In the genomic region with DNA sequence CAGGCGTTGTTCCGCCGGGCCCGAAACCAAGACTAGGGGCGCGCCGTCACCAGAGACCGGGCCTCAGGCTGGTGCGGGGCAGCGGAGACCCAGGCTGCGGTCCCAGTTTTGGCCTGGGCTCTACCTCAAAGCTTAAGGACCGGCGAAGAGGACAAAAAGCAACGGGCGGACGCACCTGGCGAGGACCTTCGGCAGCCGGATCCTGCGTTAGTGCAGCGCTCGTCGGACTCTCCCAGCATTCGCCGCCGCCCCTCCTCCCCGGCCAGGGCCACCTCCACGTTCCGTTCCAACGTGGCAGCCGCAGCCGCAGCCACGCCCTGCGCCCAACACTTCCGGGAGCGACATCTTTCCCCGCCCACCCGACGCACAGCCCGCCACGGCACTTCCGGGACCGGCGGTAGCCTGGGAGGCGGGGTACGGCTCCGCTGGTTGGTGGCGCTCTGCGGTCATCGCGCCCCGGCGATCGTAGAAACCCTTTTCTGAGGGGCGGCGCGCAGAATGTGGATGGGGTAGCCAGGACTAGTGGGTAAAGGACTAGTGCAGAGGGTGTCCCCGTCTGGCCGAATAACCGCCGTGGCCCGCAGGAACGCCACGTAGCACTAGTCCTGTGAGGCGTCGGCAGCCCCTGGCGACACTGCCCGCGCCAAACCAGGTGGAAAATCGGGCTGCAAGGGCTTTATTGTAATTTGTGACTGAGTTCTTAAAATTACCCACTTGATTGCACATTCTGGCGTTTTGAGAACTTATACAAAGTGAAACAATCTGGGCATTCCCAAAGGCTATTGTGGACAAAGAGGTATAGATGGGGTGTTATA, we compare ENCODE assay signal across 8 cellular contexts. TPM values are rescaled to one million over a fixed set of nuclear protein-coding genes. Genes with fewer than 3 reads are reported as not detected.
A peak's percentile ranks its signal among the peaks of the same experiment; 100 is the strongest.
DNase-seq lines count a peak whose midpoint lies in the region; ATAC-seq and TF ChIP-seq lines count a peak whose summit lies in the region.

A gene with protein sequence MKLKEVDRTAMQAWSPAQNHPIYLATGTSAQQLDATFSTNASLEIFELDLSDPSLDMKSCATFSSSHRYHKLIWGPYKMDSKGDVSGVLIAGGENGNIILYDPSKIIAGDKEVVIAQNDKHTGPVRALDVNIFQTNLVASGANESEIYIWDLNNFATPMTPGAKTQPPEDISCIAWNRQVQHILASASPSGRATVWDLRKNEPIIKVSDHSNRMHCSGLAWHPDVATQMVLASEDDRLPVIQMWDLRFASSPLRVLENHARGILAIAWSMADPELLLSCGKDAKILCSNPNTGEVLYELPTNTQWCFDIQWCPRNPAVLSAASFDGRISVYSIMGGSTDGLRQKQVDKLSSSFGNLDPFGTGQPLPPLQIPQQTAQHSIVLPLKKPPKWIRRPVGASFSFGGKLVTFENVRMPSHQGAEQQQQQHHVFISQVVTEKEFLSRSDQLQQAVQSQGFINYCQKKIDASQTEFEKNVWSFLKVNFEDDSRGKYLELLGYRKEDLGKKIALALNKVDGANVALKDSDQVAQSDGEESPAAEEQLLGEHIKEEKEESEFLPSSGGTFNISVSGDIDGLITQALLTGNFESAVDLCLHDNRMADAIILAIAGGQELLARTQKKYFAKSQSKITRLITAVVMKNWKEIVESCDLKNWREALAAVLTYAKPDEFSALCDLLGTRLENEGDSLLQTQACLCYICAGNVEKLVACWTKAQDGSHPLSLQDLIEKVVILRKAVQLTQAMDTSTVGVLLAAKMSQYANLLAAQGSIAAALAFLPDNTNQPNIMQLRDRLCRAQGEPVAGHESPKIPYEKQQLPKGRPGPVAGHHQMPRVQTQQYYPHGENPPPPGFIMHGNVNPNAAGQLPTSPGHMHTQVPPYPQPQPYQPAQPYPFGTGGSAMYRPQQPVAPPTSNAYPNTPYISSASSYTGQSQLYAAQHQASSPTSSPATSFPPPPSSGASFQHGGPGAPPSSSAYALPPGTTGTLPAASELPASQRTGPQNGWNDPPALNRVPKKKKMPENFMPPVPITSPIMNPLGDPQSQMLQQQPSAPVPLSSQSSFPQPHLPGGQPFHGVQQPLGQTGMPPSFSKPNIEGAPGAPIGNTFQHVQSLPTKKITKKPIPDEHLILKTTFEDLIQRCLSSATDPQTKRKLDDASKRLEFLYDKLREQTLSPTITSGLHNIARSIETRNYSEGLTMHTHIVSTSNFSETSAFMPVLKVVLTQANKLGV (minus strand): TSS at position 241 of the 815 bp plus-strand sequence. CDS start 9,217 bp downstream, outside the sequence.

- H3K9ac ChIP-seq in OCI-LY1 (ENCODE audit: low read length) = peak within 1 kb of the TSS; percentile 92

- peaks cover 36% of the 10 kb centered on the region for H3K36me3 ChIP-seq in OCI-LY1 (ENCODE audit: insufficient read depth, low read length)

- H4K20me1 ChIP-seq in OCI-LY1 (ENCODE audit: insufficient read depth, low read length) = no peaks in the 10 kb centered on the region

- peaks cover 41% of the 10 kb centered on the region for H3K4me1 ChIP-seq in OCI-LY1 (ENCODE audit: insufficient read depth, low read length, severe bottlenecking)

- no peaks in the 10 kb centered on the region for H3K9me3 Mint-ChIP-seq in endothelial cell (ENCODE audit: unreplicated experiment)

- H3F3A ChIP-seq in OCI-LY1 (ENCODE audit: insufficient read depth, low read length) = 0 out of 2 replicates have a peak, but pooled peaks cover 12% of the 10 kb centered on the region

- H3K9me3 ChIP-seq in OCI-LY1 (ENCODE audit: low read length) = no peaks in the 10 kb centered on the region

- peak within 1 kb of the TSS; percentile 90 for H3K27ac ChIP-seq in OCI-LY1 (ENCODE audit: low read depth, low read length, poor library complexity, severe bottlenecking)

- peaks cover 9% of the 10 kb centered on the region for H3K36me3 Mint-ChIP-seq in endothelial cell (ENCODE audit: low read depth, unreplicated experiment)

- peak within 1 kb of the TSS; percentile 89 for H3K4me2 ChIP-seq in OCI-LY1 (ENCODE audit: low read length)

- H3K27me3 Mint-ChIP-seq in endothelial cell (ENCODE audit: unreplicated experiment) = peaks cover 6% of the 10 kb centered on the region

- peak within 1 kb of the TSS; percentile 92 for H3K27ac Mint-ChIP-seq in endothelial cell (ENCODE audit: unreplicated experiment)

- peak within 1 kb of the TSS; percentile 89 for H3K4me3 ChIP-seq in OCI-LY1 (ENCODE audit: low read depth, low read length, poor library complexity, severe bottlenecking)

- peaks cover 21% of the 10 kb centered on the region for H3K4me1 Mint-ChIP-seq in endothelial cell (ENCODE audit: unreplicated experiment)

- no peaks in the 10 kb centered on the region for H3K27me3 ChIP-seq in OCI-LY1 (ENCODE audit: insufficient read depth, low read length)

- peak within 1 kb of the TSS; percentile 97 for H3K4me3 Mint-ChIP-seq in endothelial cell (ENCODE audit: unreplicated experiment)

- DNase-seq in D341Med (ENCODE audit: low spot score) (peak; percentile 96), HuH-7 (ENCODE audit: low spot score) (peak; percentile 69), endothelial cell (ENCODE audit: low spot score) (peak; percentile 94), midbrain (lab: John Stamatoyannopoulos, UW) (peak; percentile 97)
- DNase-seq in activated CD8-positive, alpha-beta memory T cell treated with anti-CD3 and anti-CD28 coated beads, Interleukin-2, amount 50 U/mL, for 48 hours = peak; percentile 98
- peak; percentile 94 to 96 for DNase-seq in stimulated activated CD8-positive, alpha-beta memory T cell treated with anti-CD3 and anti-CD28 coated beads, Interleukin-2, amount 100 ng/mL, for 1 hour (ENCODE audit: low read depth in 2 of 2)

- H3K9me2 ChIP-seq in OCI-LY1 (ENCODE audit: low read depth, low read length) = no peaks in the 10 kb centered on the region

- ATAC-seq in GM21515 (IDR thresholded peaks at IDR 0.05; ENCODE audit: unreplicated experiment) = peak; percentile 90

- peaks cover 40% of the 10 kb centered on the region for H3K79me2 ChIP-seq in OCI-LY1 (ENCODE audit: insufficient read depth, low read length)

- peak within 1 kb of the TSS; percentile 15; the same call in 1 of the 2 replicates for H2AFZ ChIP-seq in OCI-LY1 (ENCODE audit: low read length)

- TF ChIP-seq CTCF in OCI-LY1 (IDR thresholded peaks at IDR 0.05; ENCODE audit: low read length) (peak; percentile 29; the same call in 1 of the 2 replicates), endothelial cell (IDR thresholded peaks at IDR 0.05; ENCODE audit: unreplicated experiment) (no peak)

RNA-seq across cellular contexts. Expression of the gene that starts here (rescaled TPM):
- total RNA-seq in endothelial cell (ENCODE audit: unreplicated experiment) = 172 TPM

Comparison
In these comparisons a context has a peak if more than half of its experiments do, and no peak if none do; other contexts are left out.
1. Peak in every context shown above with its lines: DNase-seq, ATAC-seq, H3K4me3 ChIP-seq and H3K27ac ChIP-seq.